In the genomic region with DNA sequence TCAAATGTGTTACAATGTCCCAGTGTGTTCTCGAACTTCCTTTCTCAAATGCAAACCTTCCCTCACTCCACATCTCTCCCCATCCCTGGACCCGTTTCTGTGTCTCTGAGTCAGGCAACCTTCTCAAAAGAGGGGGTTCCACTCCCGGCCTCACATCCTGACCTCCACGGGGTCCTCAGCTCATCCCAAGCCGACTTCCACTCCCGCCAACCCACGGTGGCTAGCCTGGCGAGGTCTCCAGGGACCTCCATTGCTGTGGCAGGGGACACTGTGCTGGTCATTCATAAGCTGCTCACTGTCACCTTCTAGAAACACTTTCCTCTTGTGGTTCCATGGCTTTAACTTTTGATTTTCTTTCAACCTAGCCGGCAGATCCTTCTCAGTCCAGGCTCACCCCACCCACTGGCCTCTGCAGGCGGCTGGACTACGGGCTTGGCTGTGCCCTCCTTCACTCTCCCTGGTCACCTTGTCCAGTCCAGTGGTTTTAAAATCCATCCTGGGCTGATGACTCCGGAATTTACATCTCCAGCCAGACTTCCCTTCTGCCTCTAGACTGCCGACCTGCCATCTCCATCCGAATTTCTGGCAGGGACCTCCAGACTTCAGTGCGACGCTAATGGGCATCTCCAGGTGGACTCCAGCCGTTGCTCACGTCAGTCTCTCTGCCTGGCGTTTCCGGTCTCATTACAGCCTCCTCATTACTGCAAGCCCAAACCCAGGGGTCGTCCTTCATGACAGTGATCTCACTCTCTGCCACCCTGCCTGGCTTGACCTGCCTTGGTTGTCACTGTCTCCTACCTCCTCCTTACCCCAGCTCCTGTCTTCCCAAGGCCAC, we compare ENCODE assay signal across 21 cellular contexts. TPM values are rescaled to one million over a fixed set of nuclear protein-coding genes. Genes with fewer than 3 reads are reported as not detected.
A peak's percentile ranks its signal among the peaks of the same experiment; 100 is the strongest.
DNase-seq lines count a peak whose midpoint lies in the region; ATAC-seq, FAIRE-seq and TF ChIP-seq lines count a peak whose summit lies in the region.
"Had no signal": no experiment of that assay in that cellular context is flagged by ENCODE, and none has a peak within 500 bp of the region (broad histone marks: within the 10 kb centered on the region; RNA-seq: fewer than 3 reads in every experiment).

No MANE protein-coding gene starts in this region.

- H4K5ac ChIP-seq in H1 (ENCODE audit: insufficient read length, low read depth, low read length): no peak overlapping the region

- 86% methylated on average over 21 of the region's 21 CpGs; no CpG with 5 or more reads in 1 of the 2 experiments for WGBS in H1 (ENCODE audit: extremely low coverage in 1 of 2, insufficient coverage in 1 of 2, insufficient read length in 1 of 2, insufficient replicate concordance in 2 of 2, low coverage in 1 of 2, low lambda C conversion rate in 2 of 2, missing lambda C conversion rate in 1 of 2), 2 experiments

- no peak overlapping the region for H3K4ac ChIP-seq in H1 (replicated peaks; ENCODE audit: insufficient read length, low read depth, low read length)

- H2BK15ac ChIP-seq in H1 (ENCODE audit: low read length): no peak overlapping the region

- H3K4me1 ChIP-seq in Karpas-422 (ENCODE audit: low read length) (peaks cover 63% of the 10 kb centered on the region), H1 (replicated peaks in 1 of 4; ENCODE audit: control insufficient read depth in 3 of 4, insufficient read depth in 4 of 4, low read length in 3 of 4) (peaks cover 0 to 22% (median 7%) of the 10 kb centered on the region in 4 experiments; a peak in 6 of 7 replicates), mucosa of descending colon (ENCODE audit: low read depth) (peaks cover 15% of the 10 kb centered on the region), upper lobe of right lung (peaks cover 36% of the 10 kb centered on the region)
- H3K4me1 ChIP-seq in CD8-positive, alpha-beta T cell (ENCODE audit: insufficient read depth, low read length): no peaks in the 10 kb centered on the region

- intact Hi-C loops in mucosa of descending colon (cut with DNase I, micrococcal nuclease): loop anchor here in 1 of 2 donors (10.0 kb wide), 1 partner anchor 122 kb away; no protein-coding TSS in a partner anchor
- intact Hi-C loops in upper lobe of right lung (cut with DNase I): no loop called here
- intact Hi-C loops in CD8-positive, alpha-beta T cell (cut with DNase I, micrococcal nuclease): no loop called here

- no peaks in the 10 kb centered on the region for H3K23me2 ChIP-seq in H1 (ENCODE audit: low read depth, low read length)

- no peaks in the 10 kb centered on the region for H3K9me3 ChIP-seq in Karpas-422 (ENCODE audit: low read length)
- H3K9me3 ChIP-seq in H1 (ENCODE audit: insufficient read depth in 2 of 2, low read depth in 1 of 2, low read length in 1 of 2): no peaks in the 10 kb centered on the region
- no peaks in the 10 kb centered on the region for H3K9me3 ChIP-seq in mucosa of descending colon
- H3K9me3 ChIP-seq in upper lobe of right lung: no peaks in the 10 kb centered on the region
- H3K9me3 ChIP-seq in CD8-positive, alpha-beta T cell (ENCODE audit: low read length): no peaks in the 10 kb centered on the region
- H3K9me3 ChIP-seq: thoracic aorta had no signal

- H3K4me3 ChIP-seq in Karpas-422 (ENCODE audit: low read length): no peak overlapping the region
- no peak overlapping the region for H3K4me3 ChIP-seq in H1 (ENCODE audit: extremely low read depth in 1 of 4, insufficient read depth in 2 of 4, low read depth in 3 of 4, low read length in 4 of 4)
- no peak overlapping the region for H3K4me3 ChIP-seq in mucosa of descending colon
- no peak overlapping the region for H3K4me3 ChIP-seq in upper lobe of right lung
- H3K4me3 ChIP-seq in CD8-positive, alpha-beta T cell (ENCODE audit: low read depth, low read length): no peak overlapping the region
- H3K4me3 ChIP-seq: smooth muscle cell, thoracic aorta had no signal

- DNase-seq in Karpas-422 (no peak), H1 (ENCODE audit: low read depth in 1 of 2, low spot score in 2 of 2) (no peak), mucosa of descending colon (peak in 2 of 3 donors; percentile 8 to 15), upper lobe of right lung (peak; percentile 49), HuH-7 (ENCODE audit: low spot score) (no peak)
- DNase-seq in CD8-positive, alpha-beta T cell: no peak
- DNase-seq: activated CD4-positive, alpha-beta T cell treated with anti-CD3 and anti-CD28 coated beads for 1 hour; activated naive CD4-positive, alpha-beta T cell; activated T-cell treated with anti-CD3 and anti-CD28 coated beads, Interleukin-2, amount 50 U/mL, for 24 hours; AML-193; DMS53; GDM1; KBM-7; NCI-H1436; NCI-H510A; stimulated activated CD4-positive, alpha-beta T cell treated with anti-CD3 and anti-CD28 coated beads, Interleukin-2, amount 100 ng/mL, for 48 hours; stimulated activated naive CD4-positive, alpha-beta T cell treated with Interleukin-2 at 50 U/mL for 16 hours had no signal

- H3K27me3 ChIP-seq in Karpas-422 (ENCODE audit: low read length): no peaks in the 10 kb centered on the region
- H3K27me3 ChIP-seq in H1 (replicated peaks in 1 of 4; ENCODE audit: control insufficient read depth in 3 of 4, extremely low read depth in 1 of 4, insufficient read depth in 3 of 4, low read length in 3 of 4): no peaks in the 10 kb centered on the region
- H3K27me3 ChIP-seq in upper lobe of right lung: no peaks in the 10 kb centered on the region
- no peaks in the 10 kb centered on the region for H3K27me3 ChIP-seq in CD8-positive, alpha-beta T cell (ENCODE audit: insufficient read depth, low read length)

- no peak overlapping the region for H3K56ac ChIP-seq in H1 (replicated peaks; ENCODE audit: insufficient read length, low read depth, low read length)

- no peaks in the 10 kb centered on the region for H3K36me3 Mint-ChIP-seq in CD8-positive, alpha-beta T cell

- H3K4me3 Mint-ChIP-seq in CD8-positive, alpha-beta T cell: no peak overlapping the region
- H3K4me3 Mint-ChIP-seq: activated T-cell treated with anti-CD3 and anti-CD28 coated beads, Interleukin-2, amount 50 U/mL, for 24 hours had no signal

- no peak overlapping the region for H3K27ac Mint-ChIP-seq in CD8-positive, alpha-beta T cell
- H3K27ac Mint-ChIP-seq: activated T-cell treated with anti-CD3 and anti-CD28 coated beads, Interleukin-2, amount 50 U/mL, for 24 hours had no signal

- FAIRE-seq in H1 (lab: Jason Lieb, UNC): no peak
- FAIRE-seq: keratinocyte had no signal

- peaks cover 3% of the 10 kb centered on the region for H3K4me1 Mint-ChIP-seq in CD8-positive, alpha-beta T cell (ENCODE audit: low read depth)

- no peak overlapping the region for H2AFZ ChIP-seq in Karpas-422 (ENCODE audit: low read length)
- no peak overlapping the region for H2AFZ ChIP-seq in H1 (ENCODE audit: low read length)

- no peak overlapping the region for H4K91ac ChIP-seq in H1 (replicated peaks; ENCODE audit: insufficient read length, low read length)

- no peak overlapping the region for H4K8ac ChIP-seq in H1 (ENCODE audit: extremely low read depth, insufficient read depth, low read length)

- H3K36me3 ChIP-seq in Karpas-422 (ENCODE audit: insufficient read depth, low read length) (peaks cover 57% of the 10 kb centered on the region), H1 (ENCODE audit: control insufficient read depth in 2 of 4, insufficient read depth in 4 of 4, low read length in 3 of 4) (no peaks in the 10 kb centered on the region), mucosa of descending colon (ENCODE audit: low read depth) (peaks cover 3% of the 10 kb centered on the region), upper lobe of right lung (peaks cover 24% of the 10 kb centered on the region)
- H3K36me3 ChIP-seq in CD8-positive, alpha-beta T cell (ENCODE audit: insufficient read depth, low read length): no peaks in the 10 kb centered on the region
- H3K36me3 ChIP-seq: thoracic aorta had no signal

- H3K4me2 ChIP-seq in Karpas-422 (ENCODE audit: low read depth, low read length, poor library complexity, severe bottlenecking) (no peak overlapping the region), H1 (ENCODE audit: insufficient read depth in 1 of 2, low read depth in 2 of 2, low read length in 2 of 2) (no peak overlapping the region)
- H3K4me2 ChIP-seq: smooth muscle cell had no signal

- POLR2A ChIA-PET in H1 (lab: Charles Lee; ENCODE audit: partially characterized antibody): interaction anchor here (0.6 kb wide), 1 partner anchor 13 kb away, joined by 3 read pairs; no protein-coding TSS in a partner anchor
- POLR2A ChIA-PET in CD8-positive, alpha-beta T cell (lab: Charles Lee): no interaction called here

- no peaks in the 10 kb centered on the region for H3K27me3 Mint-ChIP-seq in CD8-positive, alpha-beta T cell (ENCODE audit: low read depth)
- H3K27me3 Mint-ChIP-seq: activated T-cell treated with anti-CD3 and anti-CD28 coated beads, Interleukin-2, amount 50 U/mL, for 24 hours had no signal

- CTCF ChIA-PET in H1 (lab: Charles Lee; ENCODE audit: partially characterized antibody): interaction anchor here (0.7 to 12.8 kb wide), 11 partner anchors 12 to 588 kb away, joined by 3 to 172 read pairs (median 6); no protein-coding TSS in a partner anchor
- CTCF ChIA-PET in CD8-positive, alpha-beta T cell (lab: Charles Lee): interaction anchor here (1.2 to 1.6 kb wide), 2 partner anchors 12 to 41 kb away, joined by 4 to 6 read pairs; no protein-coding TSS in a partner anchor

- no peak overlapping the region for H3K14ac ChIP-seq in H1 (ENCODE audit: insufficient read length)

- no peak for TF ChIP-seq RAD21 in H1 (IDR thresholded peaks at IDR 0.05 in 1 of 2, conservative IDR thresholded peaks at IDR 0.05 in 1 of 2; ENCODE audit: low read depth in 2 of 2, low read length in 2 of 2)

- TF ChIP-seq CTCF in H1 (IDR thresholded peaks at IDR 0.05; ENCODE audit: control extremely low read depth in 1 of 3, insufficient read depth in 1 of 3, low read depth in 1 of 3, low read length in 3 of 3) (no peak), mucosa of descending colon (IDR thresholded peaks at IDR 0.05) (no peak), upper lobe of right lung (IDR thresholded peaks at IDR 0.05) (no peak)
- TF ChIP-seq CTCF in CD8-positive, alpha-beta T cell (IDR thresholded peaks at IDR 0.05): no peak

- H3K9ac ChIP-seq in Karpas-422 (ENCODE audit: low read length) (0 out of 2 replicates have a peak overlapping the region, but pooled peaks have one; percentile 8), H1 (replicated peaks in 1 of 4; ENCODE audit: extremely low read depth in 1 of 4, low read depth in 3 of 4, low read length in 3 of 4) (no peak overlapping the region)

- no peaks in the 10 kb centered on the region for H3K9me3 Mint-ChIP-seq in CD8-positive, alpha-beta T cell
- H3K9me3 Mint-ChIP-seq: activated T-cell treated with anti-CD3 and anti-CD28 coated beads, Interleukin-2, amount 50 U/mL, for 24 hours had no signal

- H2BK20ac ChIP-seq in H1 (ENCODE audit: low read length): no peak overlapping the region

- H3K27ac ChIP-seq in Karpas-422 (ENCODE audit: low read length): peak overlapping the region; percentile 82
- H3K27ac ChIP-seq in H1 (ENCODE audit: low read depth, low read length): no peak overlapping the region
- no peak overlapping the region for H3K27ac ChIP-seq in upper lobe of right lung
- H3K27ac ChIP-seq in CD8-positive, alpha-beta T cell (ENCODE audit: low read depth, low read length): no peak overlapping the region

- no peaks in the 10 kb centered on the region for H3K79me1 ChIP-seq in H1 (ENCODE audit: low read depth, low read length)

- H3K18ac ChIP-seq in H1 (ENCODE audit: extremely low read depth, low read length): no peak overlapping the region

- TF ChIP-seq EP300 in H1 (IDR thresholded peaks at IDR 0.05; ENCODE audit: borderline replicate concordance in 1 of 2, low read depth in 2 of 2, low read length in 2 of 2): no peak

- no peaks in the 10 kb centered on the region for H3K79me2 ChIP-seq in Karpas-422 (ENCODE audit: low read length)
- H3K79me2 ChIP-seq in H1 (ENCODE audit: control insufficient read depth in 1 of 2, insufficient read depth in 2 of 2, low read length in 2 of 2): no peaks in the 10 kb centered on the region

- no peak overlapping the region for H2AK5ac ChIP-seq in H1 (ENCODE audit: low read depth, low read length)

- peak overlapping the region; percentile 68; the same call in 1 of the 2 replicates for H2BK12ac ChIP-seq in H1 (ENCODE audit: low read depth, low read length)

- H4K20me1 ChIP-seq in Karpas-422 (ENCODE audit: insufficient read depth, low read depth, low read length) (no peaks in the 10 kb centered on the region), H1 (replicated peaks in 1 of 2; ENCODE audit: control insufficient read depth in 1 of 2, insufficient read depth in 2 of 2, low read length in 2 of 2) (no peaks in the 10 kb centered on the region)

- ATAC-seq in mucosa of descending colon (no peak), upper lobe of right lung (no peak), HG03095 (IDR thresholded peaks at IDR 0.05; ENCODE audit: unreplicated experiment) (no peak)
- ATAC-seq in CD8-positive, alpha-beta T cell: no peak

- no peaks in the 10 kb centered on the region for H3K9me2 ChIP-seq in Karpas-422 (replicated peaks; ENCODE audit: insufficient read depth, low read length)

- H2BK120ac ChIP-seq in H1 (replicated peaks; ENCODE audit: low read depth, low read length): no peak overlapping the region

- no peak overlapping the region for H3K23ac ChIP-seq in H1 (ENCODE audit: insufficient read length)

- TF ChIP-seq POLR2A in H1 (IDR thresholded peaks at IDR 0.05; ENCODE audit: control extremely low read depth in 1 of 2, low read depth in 2 of 2, low read length in 2 of 2): no peak

- H2BK5ac ChIP-seq in H1 (ENCODE audit: low read depth, low read length): no peak overlapping the region

RNA-seq across cellular contexts. Expression of gene ABTB1, which starts 20.0 kb away (rescaled TPM):
- total RNA-seq in Karpas-422 (2014; rRNA removed; shearing (Covaris generic); ENCODE audit: low replicate concordance): 20.1 and 25.5 TPM in 2 replicates
- 7.0 and 9.4 TPM in 2 replicates for total RNA-seq in H1 (2021; fragmentation: NEBNext Ultra II Directional; extraction: Animal tissue kit (Norgen Biotek cat#: 25700))
- 7.1 and 12.8 TPM in 2 replicates for polyA plus RNA-seq in H1 (2011; rRNA removed)
- polyA plus RNA-seq in H1 (2011; cell fraction: cytosol; rRNA removed): 11.4 TPM
- polyA plus RNA-seq in H1 (2011; cell fraction: nucleus; rRNA removed): 56.1 TPM
- 4.9 to 6.9 TPM (median 6.6 TPM) in 4 replicates for polyA plus RNA-seq in H1 (2012, experiment 1 of 2)
- polyA plus RNA-seq in H1 (2012, experiment 2 of 2): 4.4 TPM
- polyA plus RNA-seq in H1 (2013, experiment 1 of 2): 3.8 TPM
- polyA plus RNA-seq in H1 (2013, experiment 2 of 2): 4.3 TPM
- 6.0 and 7.2 TPM in 2 replicates for polyA minus RNA-seq in H1 (2011; rRNA and poly(A)+ RNA removed)
- 5.5 TPM for polyA minus RNA-seq in H1 (2011; cell fraction: cytosol; rRNA and poly(A)+ RNA removed)
- polyA minus RNA-seq in H1 (2011; cell fraction: nucleus; rRNA and poly(A)+ RNA removed): 14.8 TPM
- total RNA-seq in mucosa of descending colon (10 to 100 TPM; 19.9 to 48.7 (median 33.7) TPM), upper lobe of right lung (47.5 TPM)
- total RNA-seq in CD8-positive, alpha-beta T cell: 10 to 100 TPM; 86.0 to 88.1 TPM

Comparison
In these comparisons a context has a peak if more than half of its experiments do, and no peak if none do; other contexts are left out.
1. DNase-seq: peak in mucosa of descending colon (2 of 3) and upper lobe of right lung (single experiment); none in Karpas-422 (single experiment), H1 (0 of 2), HuH-7 (single experiment) and CD8-positive, alpha-beta T cell (0 of 7).